8 cellular contexts compared by ENCODE assay signal in genomic region chr6:89410231-89411018, GRCh38. TPM values are rescaled to one million over a fixed set of nuclear protein-coding genes. Genes with fewer than 3 reads are reported as not detected.
DNase-seq lines count a peak whose midpoint lies in the region; ATAC-seq lines count a peak whose summit lies in the region.

No MANE protein-coding gene starts in this region.

- H3K27ac ChIP-seq in cingulate gyrus (ENCODE audit: low read depth, low read length) = peak overlapping the region; percentile 8
- H3K27ac ChIP-seq in neuronal stem cell (replicated peaks; ENCODE audit: low read length) = no peak overlapping the region

- H3K9me3 ChIP-seq in ES-I3 (ENCODE audit: control insufficient read depth, insufficient read depth, low read length) (no peaks in the 10 kb centered on the region), MG63 (no peaks in the 10 kb centered on the region), neuronal stem cell (replicated peaks in 1 of 2; ENCODE audit: control insufficient read depth in 2 of 2, insufficient read depth in 1 of 2, low read depth in 1 of 2, low read length in 2 of 2) (no peaks in the 10 kb centered on the region)

- H3K4me3 ChIP-seq in MG63 (peak overlapping the region; percentile 52), neuronal stem cell (ENCODE audit: low read length in 2 of 2) (peak overlapping the region; percentile 81 to 97)

- H3K36me3 ChIP-seq in ES-I3 (ENCODE audit: insufficient read depth, low read length) = no peaks in the 10 kb centered on the region
- H3K36me3 ChIP-seq in MG63 = no peaks in the 10 kb centered on the region
- H3K36me3 ChIP-seq in neuronal stem cell (replicated peaks in 1 of 2; ENCODE audit: control insufficient read depth in 2 of 2, insufficient read depth in 2 of 2, low read length in 2 of 2) = no peaks in the 10 kb centered on the region

- no peak overlapping the region for H4K91ac ChIP-seq in neuronal stem cell (ENCODE audit: low read depth, low read length, poor library complexity)

- H3K23ac ChIP-seq in neuronal stem cell (ENCODE audit: low read depth, low read length, poor library complexity) = no peak overlapping the region

- H2BK120ac ChIP-seq in neuronal stem cell (ENCODE audit: low read depth, low read length) = no peak overlapping the region

- no CpG with 5 or more reads among the region's 12 CpGs for WGBS in neuronal stem cell (ENCODE audit: extremely low coverage in 2 of 2, insufficient read length in 2 of 2, insufficient replicate concordance in 1 of 2), 2 donors

- H2AFZ ChIP-seq in neuronal stem cell (ENCODE audit: low read length) = peak overlapping the region; percentile 98

- H3K4me1 ChIP-seq in ES-I3 (ENCODE audit: insufficient read depth, low read length) = peaks cover 9% of the 10 kb centered on the region
- H3K4me1 ChIP-seq in neuronal stem cell (ENCODE audit: control insufficient read depth in 2 of 2, insufficient read depth in 1 of 2, low read depth in 1 of 2, low read length in 2 of 2) = peaks cover 4 to 24% of the 10 kb centered on the region in 2 donors

- H3K18ac ChIP-seq in neuronal stem cell (ENCODE audit: low read length) = no peak overlapping the region

- DNase-seq in MG63 (no peak), neuronal stem cell (ENCODE audit: low spot score) (no peak), 8988T (no peak)

- H3K79me1 ChIP-seq in neuronal stem cell (ENCODE audit: low read depth, low read length) = no peaks in the 10 kb centered on the region

- no peak overlapping the region for H3K14ac ChIP-seq in neuronal stem cell (ENCODE audit: low read length)

- H3K4me2 ChIP-seq in neuronal stem cell (ENCODE audit: insufficient read depth, low read length, poor library complexity, severe bottlenecking) = peak overlapping the region; percentile 97

- no peak overlapping the region for H2AK5ac ChIP-seq in neuronal stem cell (ENCODE audit: low read depth, low read length)

- no peak for ATAC-seq in HG02623 (IDR thresholded peaks at IDR 0.05; ENCODE audit: unreplicated experiment)
- ATAC-seq in HG02588 (IDR thresholded peaks at IDR 0.05; ENCODE audit: unreplicated experiment) = no peak
- no peak for ATAC-seq in HG03175 (IDR thresholded peaks at IDR 0.05; ENCODE audit: unreplicated experiment)

- H2BK12ac ChIP-seq in neuronal stem cell (ENCODE audit: low read length) = no peak overlapping the region

- no peak overlapping the region for H3K4ac ChIP-seq in neuronal stem cell (ENCODE audit: low read length)

- H3K9ac ChIP-seq in ES-I3 (ENCODE audit: low read depth, low read length) (peak overlapping the region; percentile 55; the same call in 1 of the 2 replicates), neuronal stem cell (ENCODE audit: low read depth, low read length, poor library complexity) (no peak overlapping the region)

- no peak overlapping the region for H4K8ac ChIP-seq in neuronal stem cell (ENCODE audit: low read depth, low read length)

- H2BK15ac ChIP-seq in neuronal stem cell (ENCODE audit: low read length) = no peak overlapping the region

- H2BK5ac ChIP-seq in neuronal stem cell (ENCODE audit: low read length) = no peak overlapping the region

- peaks cover 7% of the 10 kb centered on the region; the same call in 1 of the 2 replicates for H3K27me3 ChIP-seq in MG63
- peaks cover 0 to 13% (median 4%) of the 10 kb centered on the region in 3 experiments for H3K27me3 ChIP-seq in neuronal stem cell (ENCODE audit: control insufficient read depth in 3 of 3, insufficient read depth in 3 of 3, low read depth in 1 of 3, low read length in 3 of 3)

RNA-seq across cellular contexts. Expression of gene RRAGD, which starts 1.6 kb away (rescaled TPM):
- 1.1 and 1.8 TPM in 2 replicates for total RNA-seq in MG63 (2014; rRNA removed; shearing (Covaris generic); ENCODE audit: low replicate concordance)
- polyA plus RNA-seq in neuronal stem cell (2013, experiment 1 of 2) = 7.7 TPM
- polyA plus RNA-seq in neuronal stem cell (2013, experiment 2 of 2) = 7.7 TPM

RNA-seq across cellular contexts. Expression of gene ANKRD6, which starts 22.5 kb away (rescaled TPM):
- total RNA-seq in MG63 (2014; rRNA removed; shearing (Covaris generic); ENCODE audit: low replicate concordance) = 0.27 and 7.1 TPM in 2 replicates
- 23.8 TPM for polyA plus RNA-seq in neuronal stem cell (2013, experiment 1 of 2)
- 25.7 TPM for polyA plus RNA-seq in neuronal stem cell (2013, experiment 2 of 2)

RNA-seq across cellular contexts. Expression of gene UBE2J1, which starts 57.9 kb away (rescaled TPM):
- 42.3 and 69.9 TPM in 2 replicates for total RNA-seq in MG63 (2014; rRNA removed; shearing (Covaris generic); ENCODE audit: low replicate concordance)
- polyA plus RNA-seq in neuronal stem cell (2013, experiment 1 of 2) = 30.2 TPM
- polyA plus RNA-seq in neuronal stem cell (2013, experiment 2 of 2) = 31.5 TPM
